10 cellular contexts compared by ENCODE assay signal in genomic region chr11:110529043-110529442, GRCh38.
DNase-seq lines count a peak whose midpoint lies in the region; ATAC-seq, FAIRE-seq and TF ChIP-seq lines count a peak whose summit lies in the region.
"Had no signal": no experiment of that assay in that cellular context is flagged by ENCODE, and none has a peak within 500 bp of the region (broad histone marks: within the 10 kb centered on the region; RNA-seq: fewer than 3 reads in every experiment).

No MANE protein-coding gene starts in this region.

- intact Hi-C loops in naive thymus-derived CD4-positive, alpha-beta T cell (cut with micrococcal nuclease): no loop called here

- ATAC-seq in naive thymus-derived CD4-positive, alpha-beta T cell: no peak

- peaks cover 0 to 32% of the 10 kb centered on the region in 2 donors for H3K4me1 ChIP-seq in naive thymus-derived CD4-positive, alpha-beta T cell (ENCODE audit: control insufficient read depth in 2 of 2, insufficient read depth in 2 of 2, low read length in 2 of 2)

- H3K4me3 Mint-ChIP-seq in naive thymus-derived CD4-positive, alpha-beta T cell: no peak overlapping the region

- TF ChIP-seq RAD21 in Ishikawa (IDR thresholded peaks at IDR 0.05; ENCODE audit: low read depth): peak; percentile 39

- H3K27me3 ChIP-seq in bronchial epithelial cell (ENCODE audit: control insufficient read depth, insufficient read depth, low read length): no peaks in the 10 kb centered on the region
- no peaks in the 10 kb centered on the region for H3K27me3 ChIP-seq in naive thymus-derived CD4-positive, alpha-beta T cell (ENCODE audit: control insufficient read depth in 2 of 2, insufficient read depth in 2 of 2, low read length in 2 of 2)

- H3K4me3 ChIP-seq in bronchial epithelial cell (ENCODE audit: low read depth, low read length): no peak overlapping the region
- H3K4me3 ChIP-seq in naive thymus-derived CD4-positive, alpha-beta T cell (ENCODE audit: low read length): no peak overlapping the region

- H3K27ac ChIP-seq in naive thymus-derived CD4-positive, alpha-beta T cell (ENCODE audit: low read depth, low read length): no peak overlapping the region

- H3K36me3 Mint-ChIP-seq in naive thymus-derived CD4-positive, alpha-beta T cell: peaks cover 0 to 6% (median 0%) of the 10 kb centered on the region in 5 donors

- TF ChIP-seq EP300 in Ishikawa (IDR thresholded peaks at IDR 0.05; ENCODE audit: borderline replicate concordance): no peak

- peak; percentile 38 for TF ChIP-seq CTCF in bronchial epithelial cell (IDR thresholded peaks at IDR 0.05; ENCODE audit: insufficient read depth, low read length, severe bottlenecking)

- FAIRE-seq in bronchial epithelial cell (lab: Jason Lieb, UNC) (no peak), urothelium cell line (lab: Jason Lieb, UNC) (no peak)

- peaks cover 0 to 11% (median 0%) of the 10 kb centered on the region in 7 donors for H3K4me1 Mint-ChIP-seq in naive thymus-derived CD4-positive, alpha-beta T cell

- peaks cover 0 to 8% (median 4%) of the 10 kb centered on the region in 5 donors for H3K27me3 Mint-ChIP-seq in naive thymus-derived CD4-positive, alpha-beta T cell

- H3K36me3 ChIP-seq in bronchial epithelial cell (ENCODE audit: control insufficient read depth, insufficient read depth, low read length): no peaks in the 10 kb centered on the region
- H3K36me3 ChIP-seq in naive thymus-derived CD4-positive, alpha-beta T cell (ENCODE audit: control insufficient read depth in 2 of 3, insufficient read depth in 3 of 3, low read length in 3 of 3): no peaks in the 10 kb centered on the region

- H3K9me3 Mint-ChIP-seq in naive thymus-derived CD4-positive, alpha-beta T cell: peaks cover 0 to 18% (median 8%) of the 10 kb centered on the region in 11 donors

- no peaks in the 10 kb centered on the region for H3K9me3 ChIP-seq in naive thymus-derived CD4-positive, alpha-beta T cell (ENCODE audit: control insufficient read depth in 2 of 3, low read length in 3 of 3)

- no peak overlapping the region for H3K27ac Mint-ChIP-seq in naive thymus-derived CD4-positive, alpha-beta T cell

- POLR2A ChIA-PET in naive thymus-derived CD4-positive, alpha-beta T cell (lab: Charles Lee): no interaction called here

- CTCF ChIA-PET in naive thymus-derived CD4-positive, alpha-beta T cell (lab: Charles Lee): no interaction called here

- DNase-seq in NCI-H748 (lab: John Stamatoyannopoulos, UW; ENCODE audit: unreplicated experiment) (peak; percentile 14), NCI-H748 treated with DMSO at 0.1 percent for 48 hours (lab: John Stamatoyannopoulos, UW) (no peak), bronchial epithelial cell (ENCODE audit: low read depth) (peak; percentile 27), lung microvascular endothelial cell (ENCODE audit: low read depth in 2 of 2) (peak; percentile 26 to 32), cortex of kidney (lab: John Stamatoyannopoulos, UW) (no peak), urothelium cell line (ENCODE audit: low spot score) (no peak)
- DNase-seq in naive thymus-derived CD4-positive, alpha-beta T cell: no peak
- DNase-seq: activated CD8-positive, alpha-beta memory T cell treated with anti-CD3 and anti-CD28 coated beads, Interleukin-2, amount 50 U/mL, for 4 hours; caudate nucleus had no signal

TF ChIP-seq in Ishikawa, 13 proteins besides CTCF, POLR2A, EP300 and RAD21:
- TF ChIP-seq REST (IDR thresholded peaks at IDR 0.05; ENCODE audit: low read depth) (no peak), USF1 (IDR thresholded peaks at IDR 0.05) (no peak), EGR1 (IDR thresholded peaks at IDR 0.05) (no peak)

Comparison
In these comparisons a context has a peak if more than half of its experiments do, and no peak if none do; other contexts are left out.
1. DNase-seq: peak in NCI-H748 (single experiment), bronchial epithelial cell (single experiment) and lung microvascular endothelial cell (2 of 2); none in NCI-H748 treated with DMSO at 0.1 percent for 48 hours (single experiment), cortex of kidney (single experiment), naive thymus-derived CD4-positive, alpha-beta T cell (0 of 9) and urothelium cell line (single experiment).